In genomic region chr1:212284744-212285684, GRCh38 we compare ENCODE assay signal across 1 cellular context.
TF ChIP-seq lines count a peak whose summit lies in the region.

Gene PPP2R5A, plus strand, starts transcription at chr1:212285410. Its CDS starts 701 bp downstream, at chr1:212286111.

TF ChIP-seq in HepG2, 621 proteins besides CTCF, POLR2A, EP300 and RAD21 (continued from another document):
- TF ChIP-seq ATF7-NPFF (CRISPR knock-in tag; IDR thresholded peaks at IDR 0.05; ENCODE audit: low read depth): peak; percentile 9; the same call in 1 of the 2 replicates
- peak; percentile 47; the same call in 1 of the 2 replicates for TF ChIP-seq MIXL1 (CRISPR knock-in tag; IDR thresholded peaks at IDR 0.05)
- no peak for TF ChIP-seq ZFP36 (IDR thresholded peaks at IDR 0.05; ENCODE audit: borderline replicate concordance, low read depth, low read length, partially characterized antibody)
- TF ChIP-seq THRA (CRISPR knock-in tag; IDR thresholded peaks at IDR 0.05; ENCODE audit: borderline replicate concordance): peak; percentile 49
- no peak for TF ChIP-seq PLRG1 (conservative IDR thresholded peaks at IDR 0.05)
- TF ChIP-seq ZNF12 (CRISPR knock-in tag; IDR thresholded peaks at IDR 0.05): 0 out of 2 replicates have a peak, but pooled peaks have one; percentile 53
- peak; percentile 48; the same call in 1 of the 2 replicates for TF ChIP-seq CHD4 (IDR thresholded peaks at IDR 0.05; ENCODE audit: borderline replicate concordance, low read length)
- no peak; the same call in 1 of the 2 replicates for TF ChIP-seq ZNF766 (CRISPR knock-in tag; IDR thresholded peaks at IDR 0.05; ENCODE audit: borderline replicate concordance)
- peak; percentile 87 for TF ChIP-seq ZFP91 (CRISPR knock-in tag; IDR thresholded peaks at IDR 0.05; ENCODE audit: borderline replicate concordance)
- no peak for TF ChIP-seq ZKSCAN8 (CRISPR knock-in tag; IDR thresholded peaks at IDR 0.05; ENCODE audit: borderline replicate concordance)
- no peak for TF ChIP-seq ZNF3 (CRISPR knock-in tag; IDR thresholded peaks at IDR 0.05)
- TF ChIP-seq ZBTB21 (CRISPR knock-in tag; IDR thresholded peaks at IDR 0.05): peak; percentile 26; the same call in 1 of the 2 replicates
- no peak for TF ChIP-seq TSC22D2 (CRISPR knock-in tag; IDR thresholded peaks at IDR 0.05; ENCODE audit: borderline replicate concordance)
- TF ChIP-seq ZNF672 (CRISPR knock-in tag; IDR thresholded peaks at IDR 0.05): no peak
- peak; percentile 66 for TF ChIP-seq USF2 (IDR thresholded peaks at IDR 0.05; ENCODE audit: low read depth, low read length)
- TF ChIP-seq USF2 (CRISPR knock-in tag; IDR thresholded peaks at IDR 0.05; ENCODE audit: borderline replicate concordance): peak; percentile 70
- TF ChIP-seq TMF1 (CRISPR knock-in tag; IDR thresholded peaks at IDR 0.05; ENCODE audit: low read depth): no peak
- peak; percentile 60 for TF ChIP-seq ZNF256 (CRISPR knock-in tag; conservative IDR thresholded peaks at IDR 0.05)
- TF ChIP-seq E2F1 (CRISPR knock-in tag; IDR thresholded peaks at IDR 0.05): peak; percentile 78
- TF ChIP-seq ZNF333 (CRISPR knock-in tag; IDR thresholded peaks at IDR 0.05; ENCODE audit: borderline replicate concordance): peak; percentile 50; the same call in 1 of the 2 replicates
- TF ChIP-seq SKI (IDR thresholded peaks at IDR 0.05; ENCODE audit: partially characterized antibody): peak; percentile 33
- TF ChIP-seq SAP130 (CRISPR knock-in tag; IDR thresholded peaks at IDR 0.05; ENCODE audit: low read depth): peak; percentile 73
- TF ChIP-seq THAP8 (CRISPR knock-in tag; IDR thresholded peaks at IDR 0.05; ENCODE audit: borderline replicate concordance): peak; percentile 90; the same call in 1 of the 2 replicates
- TF ChIP-seq ZNF335 (CRISPR knock-in tag; IDR thresholded peaks at IDR 0.05): peak; percentile 50
TF ChIP-seq in HepG2: peak in this region for 248.
